21 cellular contexts compared by ENCODE assay signal in genomic region chr1:195278644-195279043, GRCh38.
A peak's percentile ranks its signal among the peaks of the same experiment; 100 is the strongest.
DNase-seq lines count a peak whose midpoint lies in the region; ATAC-seq and TF ChIP-seq lines count a peak whose summit lies in the region.
"Had no signal": no experiment of that assay in that cellular context is flagged by ENCODE, and none has a peak within 500 bp of the region (broad histone marks: within the 10 kb centered on the region; RNA-seq: fewer than 3 reads in every experiment).

No MANE protein-coding gene starts in this region.

- POLR2A ChIA-PET in SK-N-SH (lab: Yijun Ruan, JAX), result no interaction called here

- no peaks in the 10 kb centered on the region for H3K9me2 ChIP-seq in SK-N-SH

- 28% methylated on average over 1 of the region's 1 CpG for WGBS in SK-N-SH (ENCODE audit: low lambda C conversion rate)

- 0 out of 2 replicates have a peak overlapping the region, but pooled peaks have one; percentile 45 for H2AFZ ChIP-seq in SK-N-SH (ENCODE audit: low read depth)

- no peaks in the 10 kb centered on the region for H3K36me3 Mint-ChIP-seq in activated T-helper 2 cell treated with anti-CD3 and anti-CD28 coated beads, Interferon-gamma antibody, Interleukin-2, Interleukin-4, amounts not matched to agents 10 μg/mL and 5 μg/mL and 100 μg/mL, durations not matched to agents 14 hours and 24 hours and 36 hours (ENCODE audit: low read depth)

- H3K4me2 ChIP-seq in SK-N-SH, result no peak overlapping the region
- H3K4me2 ChIP-seq: BLaER1 had no signal

- ATAC-seq in SK-N-SH treated with all-trans-retinoic acid at 6 μM for 48 hours (no peak), GM21786 (IDR thresholded peaks at IDR 0.05; ENCODE audit: unreplicated experiment) (peak; percentile 58), HG03520 (IDR thresholded peaks at IDR 0.05; ENCODE audit: unreplicated experiment) (peak; percentile 71), GM18520 (IDR thresholded peaks at IDR 0.05; ENCODE audit: unreplicated experiment) (no peak)
- ATAC-seq: activated CD4-positive, CD25-positive, alpha-beta regulatory T cell treated with anti-CD3 and anti-CD28 coated beads, Interleukin-2, amount 50 U/mL, for 24 hours; esophagus mucosa; left lung; stimulated activated naive CD8-positive, alpha-beta T cell treated with anti-CD3 and anti-CD28 coated beads, Interleukin-15, Interleukin-2, amounts not matched to agents 100 U/mL and 50 U/mL, for 24 hours; upper lobe of right lung had no signal

- TF ChIP-seq CTCF in SK-N-SH (IDR thresholded peaks at IDR 0.05) (no peak), GM13976 (IDR thresholded peaks at IDR 0.05; ENCODE audit: borderline replicate concordance, control extremely low read depth, extremely low read depth, insufficient read depth, missing control alignments) (no peak)

- DNase-seq in SK-N-SH (no peak), GM13976 (ENCODE audit: low spot score) (no peak), activated T-cell treated with anti-CD3 and anti-CD28 coated beads for 4 hours (no peak)
- no peak for DNase-seq in activated T-helper 2 cell treated with anti-CD3 and anti-CD28 coated beads, Interferon-gamma antibody, Interleukin-2, Interleukin-4, amounts not matched to agents 10 μg/mL and 5 μg/mL and 100 μg/mL, durations not matched to agents 14 hours and 24 hours and 36 hours (ENCODE audit: low spot score)
- DNase-seq: activated gamma-delta T cell; amniotic stem cell; DMS 273 treated with DMSO at 0.1 percent for 48 hours; KBM-7; left lung; NCI-H82; retina; stimulated activated naive CD8-positive, alpha-beta T cell treated with anti-CD3 and anti-CD28 coated beads, Interleukin-15, Interleukin-2, amounts not matched to agents 100 U/mL and 50 U/mL, for 24 hours; T-helper 2 cell; upper lobe of right lung had no signal

- H3F3A ChIP-seq in SK-N-SH (replicated peaks; ENCODE audit: insufficient read depth), result no peaks in the 10 kb centered on the region

- no peak overlapping the region for H3K27ac Mint-ChIP-seq in activated T-helper 2 cell treated with anti-CD3 and anti-CD28 coated beads, Interferon-gamma antibody, Interleukin-2, Interleukin-4, amounts not matched to agents 10 μg/mL and 5 μg/mL and 100 μg/mL, durations not matched to agents 14 hours and 24 hours and 36 hours

- H3K4me3 ChIP-seq in SK-N-SH (ENCODE audit: low read depth in 2 of 2, low read length in 1 of 2), result no peak overlapping the region
- H3K4me3 ChIP-seq: BLaER1, left lung, upper lobe of right lung had no signal

- no peaks in the 10 kb centered on the region for H3K27me3 ChIP-seq in SK-N-SH (ENCODE audit: insufficient read depth)
- H3K27me3 ChIP-seq: BLaER1, left lung, upper lobe of right lung had no signal

- in situ Hi-C loops in GM13976 (cut with MboI; ENCODE audit: low sequenced_read_pairs, unreplicated experiment), result no loop called here

- H4K20me1 ChIP-seq in SK-N-SH (ENCODE audit: insufficient read depth), result no peaks in the 10 kb centered on the region
- H4K20me1 ChIP-seq: BLaER1 had no signal

- H3K9me3 Mint-ChIP-seq in activated T-helper 2 cell treated with anti-CD3 and anti-CD28 coated beads, Interferon-gamma antibody, Interleukin-2, Interleukin-4, amounts not matched to agents 10 μg/mL and 5 μg/mL and 100 μg/mL, durations not matched to agents 14 hours and 24 hours and 36 hours, result no peaks in the 10 kb centered on the region

- intact Hi-C loops in activated T-helper 2 cell treated with anti-CD3 and anti-CD28 coated beads, Interferon-gamma antibody, Interleukin-2, Interleukin-4, amounts not matched to agents 10 μg/mL and 5 μg/mL and 100 μg/mL, durations not matched to agents 14 hours and 24 hours and 36 hours (cut with micrococcal nuclease), result no loop called here

- no peaks in the 10 kb centered on the region for H3K4me1 Mint-ChIP-seq in activated T-helper 2 cell treated with anti-CD3 and anti-CD28 coated beads, Interferon-gamma antibody, Interleukin-2, Interleukin-4, amounts not matched to agents 10 μg/mL and 5 μg/mL and 100 μg/mL, durations not matched to agents 14 hours and 24 hours and 36 hours (ENCODE audit: low read depth)

- no peaks in the 10 kb centered on the region for H3K79me2 ChIP-seq in SK-N-SH (ENCODE audit: insufficient read depth)

- CTCF ChIA-PET in SK-N-SH (lab: Yijun Ruan, JAX), result no interaction called here

- no peak for TF ChIP-seq EP300 in SK-N-SH (IDR thresholded peaks at IDR 0.05; ENCODE audit: borderline replicate concordance in 1 of 2, low read depth in 1 of 2, low read length in 1 of 2)

- no peaks in the 10 kb centered on the region for H3K9me3 ChIP-seq in SK-N-SH
- H3K9me3 ChIP-seq: BLaER1, left lung, upper lobe of right lung had no signal

- peaks cover 0 to 3% of the 10 kb centered on the region in 2 experiments for H3K36me3 ChIP-seq in SK-N-SH (replicated peaks in 1 of 2; ENCODE audit: control insufficient read depth in 1 of 2, insufficient read depth in 2 of 2, low read length in 1 of 2)
- H3K36me3 ChIP-seq: BLaER1, left lung, upper lobe of right lung had no signal

- H3K4me1 ChIP-seq in SK-N-SH (ENCODE audit: control insufficient read depth in 1 of 2, insufficient read depth in 2 of 2, low read depth in 1 of 2, low read length in 1 of 2), result no peaks in the 10 kb centered on the region; a peak in 1 of 4 replicates
- H3K4me1 ChIP-seq: BLaER1, left lung, upper lobe of right lung had no signal

- no peak for TF ChIP-seq RAD21 in SK-N-SH (IDR thresholded peaks at IDR 0.05; ENCODE audit: low read length)

- no peaks in the 10 kb centered on the region for H3K27me3 Mint-ChIP-seq in activated T-helper 2 cell treated with anti-CD3 and anti-CD28 coated beads, Interferon-gamma antibody, Interleukin-2, Interleukin-4, amounts not matched to agents 10 μg/mL and 5 μg/mL and 100 μg/mL, durations not matched to agents 14 hours and 24 hours and 36 hours (ENCODE audit: low read depth)

- H3K4me3 Mint-ChIP-seq in activated T-helper 2 cell treated with anti-CD3 and anti-CD28 coated beads, Interferon-gamma antibody, Interleukin-2, Interleukin-4, amounts not matched to agents 10 μg/mL and 5 μg/mL and 100 μg/mL, durations not matched to agents 14 hours and 24 hours and 36 hours (ENCODE audit: low read depth), result no peak overlapping the region

- H3K9ac ChIP-seq in SK-N-SH, result no peak overlapping the region
- H3K9ac ChIP-seq: BLaER1 had no signal

- no peak overlapping the region for H3K27ac ChIP-seq in SK-N-SH (ENCODE audit: low read depth in 2 of 2, low read length in 1 of 2)
- H3K27ac ChIP-seq: BLaER1, left lung, upper lobe of right lung had no signal

TF ChIP-seq in SK-N-SH, 30 proteins besides CTCF, POLR2A, EP300 and RAD21 (continues in another document):
- TF ChIP-seq POLR2AphosphoS5 (IDR thresholded peaks at IDR 0.05; ENCODE audit: low read depth, low read length) (no peak), NFIC (IDR thresholded peaks at IDR 0.05; ENCODE audit: borderline replicate concordance) (no peak), ZBTB33 (IDR thresholded peaks at IDR 0.05; ENCODE audit: borderline replicate concordance, low read depth) (no peak), SMC3 (IDR thresholded peaks at IDR 0.05; ENCODE audit: low read depth, low read length) (no peak), FOXJ3 (CRISPR knock-in tag; IDR thresholded peaks at IDR 0.05) (no peak)

TF ChIP-seq in SK-N-SH treated with all-trans-retinoic acid at 6 μM for 48 hours, 23 proteins besides CTCF, POLR2A, EP300 and RAD21:
- no peak for TF ChIP-seq POU6F1 (CRISPR knock-in tag; IDR thresholded peaks at IDR 0.05; ENCODE audit: borderline replicate concordance, low read depth)
- TF ChIP-seq SNAI2 (CRISPR knock-in tag; IDR thresholded peaks at IDR 0.05), result no peak
- no peak for TF ChIP-seq GLIS3 (CRISPR knock-in tag; IDR thresholded peaks at IDR 0.05)
- no peak for TF ChIP-seq ZFP3 (CRISPR knock-in tag; IDR thresholded peaks at IDR 0.05)
- TF ChIP-seq ARNTL (CRISPR knock-in tag; IDR thresholded peaks at IDR 0.05; ENCODE audit: borderline replicate concordance, low read depth), result no peak
- TF ChIP-seq BACH2 (CRISPR knock-in tag; IDR thresholded peaks at IDR 0.05; ENCODE audit: borderline replicate concordance), result no peak
- TF ChIP-seq TSHZ2 (CRISPR knock-in tag; IDR thresholded peaks at IDR 0.05), result no peak

Comparison
In these comparisons a context has a peak if more than half of its experiments do, and no peak if none do; other contexts are left out.
1. ATAC-seq: peak in GM21786 (single experiment) and HG03520 (single experiment); none in SK-N-SH treated with all-trans-retinoic acid at 6 μM for 48 hours (single experiment) and GM18520 (single experiment).